Comparison of ENCODE assay signal across 9 cellular contexts in genomic region chr22:50208939-50209892, GRCh38. TPM values are rescaled to one million over a fixed set of nuclear protein-coding genes. Genes with fewer than 3 reads are reported as not detected.
A peak's percentile ranks its signal among the peaks of the same experiment; 100 is the strongest.
DNase-seq lines count a peak whose midpoint lies in the region; ATAC-seq, FAIRE-seq and TF ChIP-seq lines count a peak whose summit lies in the region.
"Had no signal": no experiment of that assay in that cellular context is flagged by ENCODE, and none has a peak within 500 bp of the region (broad histone marks: within the 10 kb centered on the region; RNA-seq: fewer than 3 reads in every experiment).

No MANE protein-coding gene starts in this region.

- H3K9me2 ChIP-seq in OCI-LY1 (ENCODE audit: low read depth, low read length), result no peaks in the 10 kb centered on the region

- peaks cover 22 to 37% of the 10 kb centered on the region in 2 donors for H3K4me1 Mint-ChIP-seq in immature natural killer cell

- H3K36me3 Mint-ChIP-seq in immature natural killer cell, result peaks cover 4 to 24% (median 11%) of the 10 kb centered on the region in 3 donors

- H4K20me1 ChIP-seq in OCI-LY1 (ENCODE audit: insufficient read depth, low read length), result no peaks in the 10 kb centered on the region

- H3K9me3 Mint-ChIP-seq in immature natural killer cell, result no peaks in the 10 kb centered on the region

- peak; percentile 30 for DNase-seq in activated CD4-positive, CD25-positive, alpha-beta regulatory T cell treated with anti-CD3 and anti-CD28 coated beads, Interleukin-2, amount 50 U/mL, for 72 hours
- DNase-seq in activated CD4-positive, CD25-positive, alpha-beta regulatory T cell (lab: John Stamatoyannopoulos, UW), result no peak
- DNase-seq in immature natural killer cell (no peak), GM12891 (ENCODE audit: insufficient read length, low spot score) (no peak)
- DNase-seq in stimulated activated naive CD8-positive, alpha-beta T cell treated with anti-CD3 and anti-CD28 coated beads, Interleukin-15, Interleukin-2, amounts not matched to agents 100 U/mL and 50 U/mL, for 24 hours, result no peak
- no peak for DNase-seq in central memory CD4-positive, alpha-beta T cell
- DNase-seq: NCI-H2029 treated with DMSO at 0.1 percent for 48 hours had no signal

- H3K4me3 Mint-ChIP-seq in immature natural killer cell, result peak overlapping the region in 1 of 5 donors; percentile 5

- TF ChIP-seq CTCF in OCI-LY1 (IDR thresholded peaks at IDR 0.05; ENCODE audit: low read length), result no peak

- H3K27me3 Mint-ChIP-seq in immature natural killer cell (ENCODE audit: low read depth in 3 of 3), result peaks cover 1 to 6% (median 2%) of the 10 kb centered on the region in 3 donors

- H3K4me1 ChIP-seq in OCI-LY1 (ENCODE audit: insufficient read depth, low read length, severe bottlenecking), result peaks cover 30% of the 10 kb centered on the region

- H3K27ac Mint-ChIP-seq in immature natural killer cell, result peak overlapping the region in 5 of 6 donors; percentile 56 to 82 (median 76)

- TF ChIP-seq POLR2A in GM12891 (IDR thresholded peaks at IDR 0.05; ENCODE audit: low read depth, low read length), result no peak

- peak; percentile 29 for ATAC-seq in stimulated activated naive CD8-positive, alpha-beta T cell treated with anti-CD3 and anti-CD28 coated beads, Interleukin-15, Interleukin-2, amounts not matched to agents 100 U/mL and 50 U/mL, for 24 hours
- no peak for ATAC-seq in HG02642 (IDR thresholded peaks at IDR 0.05; ENCODE audit: poor library complexity, unreplicated experiment)

- H3K27me3 ChIP-seq in OCI-LY1 (ENCODE audit: insufficient read depth, low read length), result no peaks in the 10 kb centered on the region

- peaks cover 78% of the 10 kb centered on the region for H3K36me3 ChIP-seq in OCI-LY1 (ENCODE audit: insufficient read depth, low read length)

- no peak for FAIRE-seq in GM12891 (lab: Jason Lieb, UNC)

- H3K79me2 ChIP-seq in OCI-LY1 (ENCODE audit: insufficient read depth, low read length), result peaks cover 7% of the 10 kb centered on the region

- H3F3A ChIP-seq in OCI-LY1 (ENCODE audit: insufficient read depth, low read length), result no peaks in the 10 kb centered on the region

- H3K27ac ChIP-seq in OCI-LY1 (ENCODE audit: low read depth, low read length, poor library complexity, severe bottlenecking), result peak overlapping the region; percentile 71

- 0 out of 2 replicates have a peak overlapping the region, but pooled peaks have one; percentile 17 for H3K4me2 ChIP-seq in OCI-LY1 (ENCODE audit: low read length)

- H3K9me3 ChIP-seq in OCI-LY1 (ENCODE audit: low read length), result no peaks in the 10 kb centered on the region

- H2AFZ ChIP-seq in OCI-LY1 (ENCODE audit: low read length), result no peak overlapping the region

- no peak overlapping the region for H3K9ac ChIP-seq in OCI-LY1 (ENCODE audit: low read length)

- H3K4me3 ChIP-seq in OCI-LY1 (ENCODE audit: low read depth, low read length, poor library complexity, severe bottlenecking), result no peak overlapping the region

TF ChIP-seq in GM12891, 5 proteins besides CTCF, POLR2A, EP300 and RAD21:
- TF ChIP-seq POLR2AphosphoS5 (IDR thresholded peaks at IDR 0.05; ENCODE audit: low read depth, low read length), result no peak
- TF ChIP-seq POU2F2 (IDR thresholded peaks at IDR 0.05; ENCODE audit: low read depth, low read length), result no peak
- TF ChIP-seq SPI1 (IDR thresholded peaks at IDR 0.05; ENCODE audit: low read depth, low read length), result no peak
- TF ChIP-seq TAF1 (IDR thresholded peaks at IDR 0.05; ENCODE audit: low read depth, low read length), result no peak
- TF ChIP-seq PAX5 (IDR thresholded peaks at IDR 0.05; ENCODE audit: insufficient read depth, low read length, severe bottlenecking), result no peak

RNA-seq across cellular contexts. Expression of gene SELENOO, which starts 8.4 kb away (rescaled TPM):
- polyA plus RNA-seq in immature natural killer cell, result 1 to 10 TPM; 2.6 to 5.7 (median 3.6) TPM
- polyA plus RNA-seq in GM12891 (2012; ENCODE audit: low read depth, missing spikeins), result 10.4 TPM

RNA-seq across cellular contexts. Expression of gene TRABD, which starts 23.5 kb away (rescaled TPM):
- 10 to 100 TPM; 33.2 to 63.5 (median 35.3) TPM for polyA plus RNA-seq in immature natural killer cell
- 53.0 TPM for polyA plus RNA-seq in GM12891 (2012; ENCODE audit: low read depth, missing spikeins)

RNA-seq across cellular contexts. Expression of gene TUBGCP6, which starts 35.6 kb away (rescaled TPM):
- polyA plus RNA-seq in immature natural killer cell, result 10 to 100 TPM in 2 of 3 donors, 1 to 10 TPM in 1; 5.2 to 18.0 (median 12.4) TPM
- 25.2 TPM for polyA plus RNA-seq in GM12891 (2012; ENCODE audit: low read depth, missing spikeins)

RNA-seq across cellular contexts. Expression of gene PANX2, which starts 38.7 kb away (rescaled TPM):
- under 1 TPM in 1 of 3 donors, not detected in 2; 0.07 TPM for polyA plus RNA-seq in immature natural killer cell
- polyA plus RNA-seq in GM12891 (2012; ENCODE audit: low read depth, missing spikeins), result 0.67 TPM

RNA-seq across cellular contexts. Expression of gene HDAC10, which starts 41.8 kb away (rescaled TPM):
- 10 to 100 TPM in 2 of 3 donors, 1 to 10 TPM in 1; 10.0 to 13.4 (median 11.2) TPM for polyA plus RNA-seq in immature natural killer cell
- polyA plus RNA-seq in GM12891 (2012; ENCODE audit: low read depth, missing spikeins), result 32.6 TPM
